Comparison of ENCODE assay signal across 1 cellular context in genomic region chr5:133482033-133482432, GRCh38.
TF ChIP-seq lines count a peak whose summit lies in the region.

No MANE protein-coding gene starts in this region.

TF ChIP-seq in SK-N-SH, 30 proteins besides CTCF, POLR2A, EP300 and RAD21 (continued from another document):
- TF ChIP-seq PBX3 (IDR thresholded peaks at IDR 0.05), result no peak
- TF ChIP-seq, protein P1, sequence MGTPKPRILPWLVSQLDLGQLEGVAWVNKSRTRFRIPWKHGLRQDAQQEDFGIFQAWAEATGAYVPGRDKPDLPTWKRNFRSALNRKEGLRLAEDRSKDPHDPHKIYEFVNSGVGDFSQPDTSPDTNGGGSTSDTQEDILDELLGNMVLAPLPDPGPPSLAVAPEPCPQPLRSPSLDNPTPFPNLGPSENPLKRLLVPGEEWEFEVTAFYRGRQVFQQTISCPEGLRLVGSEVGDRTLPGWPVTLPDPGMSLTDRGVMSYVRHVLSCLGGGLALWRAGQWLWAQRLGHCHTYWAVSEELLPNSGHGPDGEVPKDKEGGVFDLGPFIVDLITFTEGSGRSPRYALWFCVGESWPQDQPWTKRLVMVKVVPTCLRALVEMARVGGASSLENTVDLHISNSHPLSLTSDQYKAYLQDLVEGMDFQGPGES (IDR thresholded peaks at IDR 0.05; ENCODE audit: low read depth, low read length), result no peak
- TF ChIP-seq TAF1 (IDR thresholded peaks at IDR 0.05; ENCODE audit: borderline replicate concordance, low read depth, low read length), result no peak
TF ChIP-seq in SK-N-SH: peak in this region for 2.
